24 cellular contexts compared by ENCODE assay signal in the genomic region with DNA sequence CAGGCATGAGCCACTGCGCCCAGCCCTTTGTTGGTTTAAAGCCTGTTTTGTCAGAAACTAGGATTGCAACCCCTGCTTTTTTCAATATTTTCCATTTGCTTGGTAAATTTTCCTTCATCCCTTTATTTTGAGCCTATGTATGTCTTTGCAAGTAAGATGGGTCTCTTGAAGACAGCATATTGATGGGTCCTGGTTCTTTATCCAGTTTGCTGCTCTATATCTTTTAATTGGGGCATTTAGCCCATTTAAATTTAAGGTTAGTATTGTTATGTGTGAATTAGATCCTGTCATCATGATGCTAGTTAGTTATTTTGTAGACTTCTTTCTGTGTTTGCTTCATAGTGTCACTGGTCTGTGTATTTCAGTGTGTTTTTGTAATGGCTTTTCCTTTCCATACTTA.
"Had no signal": no experiment of that assay in that cellular context is flagged by ENCODE, and none has a peak within 500 bp of the region (broad histone marks: within the 10 kb centered on the region; RNA-seq: fewer than 3 reads in every experiment).

No MANE protein-coding gene starts in this region.

- DNase-seq: colonic mucosa; cortex of kidney; dermis blood vessel endothelial cell; dorsolateral prefrontal cortex; effector CD4-positive, alpha-beta T cell; effector CD8-positive, alpha-beta T cell; effector memory CD4-positive, alpha-beta T cell; effector memory CD8-positive, alpha-beta T cell; endodermal cell; erythroblast; esophagus squamous epithelium; foreskin fibroblast; foreskin keratinocyte; foreskin melanocyte; gastrocnemius medialis; glutamatergic neuron; head of caudate nucleus; heart left ventricle; heart right ventricle had no signal

- H3K4me1 ChIP-seq: colonic mucosa, esophagus muscularis mucosa, esophagus squamous epithelium, foreskin keratinocyte, gastrocnemius medialis, gastroesophageal sphincter, heart left ventricle, heart right ventricle had no signal

- H3K36me3 ChIP-seq: colonic mucosa, esophagus muscularis mucosa, esophagus squamous epithelium, gastrocnemius medialis, gastroesophageal sphincter, heart left ventricle, heart right ventricle had no signal

- H3K9me3 ChIP-seq: colonic mucosa had no signal

- H3K4me3 ChIP-seq: colonic mucosa, coronary artery, dorsolateral prefrontal cortex, esophagus muscularis mucosa, esophagus squamous epithelium, gastrocnemius medialis, gastroesophageal sphincter, heart left ventricle, heart right ventricle, hepatocyte had no signal

- H3K27ac ChIP-seq: colonic mucosa, coronary artery, dorsolateral prefrontal cortex, epithelial cell of prostate, esophagus muscularis mucosa, esophagus squamous epithelium, foreskin keratinocyte, gastrocnemius medialis, gastroesophageal sphincter, heart left ventricle, heart right ventricle, hepatocyte had no signal
